ENCODE assay signal across 11 cellular contexts in genomic region chr4:138003248-138003647, GRCh38.
DNase-seq lines count a peak whose midpoint lies in the region; ATAC-seq and TF ChIP-seq lines count a peak whose summit lies in the region.
"Had no signal": no experiment of that assay in that cellular context is flagged by ENCODE, and none has a peak within 500 bp of the region (broad histone marks: within the 10 kb centered on the region; RNA-seq: fewer than 3 reads in every experiment).

No MANE protein-coding gene starts in this region.

- H3K9me3 Mint-ChIP-seq in osteocyte (ENCODE audit: unreplicated experiment), result no peaks in the 10 kb centered on the region

- no peak overlapping the region for H3K27ac Mint-ChIP-seq in osteocyte (ENCODE audit: unreplicated experiment)
- H3K27ac Mint-ChIP-seq: CD8-positive, alpha-beta memory T cell; progenitor cell of endocrine pancreas; T-helper 17 cell had no signal

- no peak overlapping the region for H3K4me3 ChIP-seq in fibroblast of the aortic adventitia (ENCODE audit: low read depth, low read length)

- peaks cover 28% of the 10 kb centered on the region for H3K4me1 Mint-ChIP-seq in osteocyte (ENCODE audit: unreplicated experiment)
- H3K4me1 Mint-ChIP-seq: CD8-positive, alpha-beta memory T cell; T-helper 17 cell had no signal

- ATAC-seq in GM18873 (IDR thresholded peaks at IDR 0.05; ENCODE audit: low FRiP score, unreplicated experiment), result peak; percentile 99
- ATAC-seq in GM21786 (IDR thresholded peaks at IDR 0.05; ENCODE audit: unreplicated experiment), result peak; percentile 94
- peak; percentile 93 for ATAC-seq in HG03196 (IDR thresholded peaks at IDR 0.05; ENCODE audit: unreplicated experiment)
- ATAC-seq: T-helper 17 cell had no signal

- H3K4me3 Mint-ChIP-seq in osteocyte (ENCODE audit: unreplicated experiment), result no peak overlapping the region
- H3K4me3 Mint-ChIP-seq: CD8-positive, alpha-beta memory T cell; T-helper 17 cell had no signal

- TF ChIP-seq CTCF in fibroblast of the aortic adventitia (IDR thresholded peaks at IDR 0.05; ENCODE audit: insufficient read depth, low read length) (no peak), osteocyte (IDR thresholded peaks at IDR 0.05) (no peak)

- DNase-seq in fibroblast of the aortic adventitia (ENCODE audit: low read depth) (peak; percentile 46), osteocyte (ENCODE audit: extremely low spot score, unreplicated experiment) (no peak), DMS153 (lab: John Stamatoyannopoulos, UW) (no peak), activated T-cell treated with anti-CD3 and anti-CD28 coated beads for 4 hours (no peak)
- DNase-seq in stimulated activated CD8-positive, alpha-beta memory T cell treated with anti-CD3 and anti-CD28 coated beads, Interleukin-4, amount 100 ng/mL, for 48 hours, result no peak
- DNase-seq: CD8-positive, alpha-beta memory T cell; T-helper 17 cell had no signal

- no peaks in the 10 kb centered on the region for H3K27me3 Mint-ChIP-seq in osteocyte (ENCODE audit: unreplicated experiment)
- H3K27me3 Mint-ChIP-seq: CD8-positive, alpha-beta memory T cell; progenitor cell of endocrine pancreas; T-helper 17 cell had no signal

- no peaks in the 10 kb centered on the region for H3K36me3 Mint-ChIP-seq in osteocyte (ENCODE audit: unreplicated experiment)
- H3K36me3 Mint-ChIP-seq: CD8-positive, alpha-beta memory T cell had no signal
